Comparison of ENCODE assay signal across 2 cellular contexts in the genomic region with DNA sequence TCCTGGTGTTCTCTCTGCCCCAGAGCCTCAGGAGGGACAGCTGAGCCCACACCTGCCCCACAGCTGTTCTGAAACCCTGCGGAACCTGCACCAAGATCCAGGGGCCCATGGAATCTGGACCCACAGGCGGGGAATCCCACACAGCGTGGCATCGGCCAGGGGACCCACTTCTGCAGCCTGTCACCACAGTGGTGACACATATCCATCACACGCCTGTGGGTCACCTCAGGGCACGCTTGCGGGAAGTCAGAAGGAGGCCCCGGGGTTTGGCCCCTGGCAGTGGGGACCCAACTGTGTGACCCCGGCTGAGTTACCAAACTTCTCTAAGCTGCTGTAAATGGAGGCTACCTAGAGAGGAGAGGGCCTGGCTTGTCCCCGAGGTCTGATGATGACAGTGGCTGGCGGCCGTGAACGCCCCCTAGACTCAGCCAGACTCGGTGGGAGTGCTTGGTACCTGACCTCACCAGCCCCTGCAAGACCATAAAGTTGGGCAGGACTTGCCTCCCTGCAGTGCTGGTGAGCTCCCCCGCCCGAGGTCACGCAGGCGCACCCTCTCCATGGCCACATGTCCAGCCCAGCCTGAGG.
TF ChIP-seq lines count a peak whose summit lies in the region.

No MANE protein-coding gene starts in this region.

TF ChIP-seq in HEK293, 187 proteins besides CTCF, POLR2A, EP300 and RAD21:
- no peak for TF ChIP-seq ZNF791 (tag by site-specific recombination; IDR thresholded peaks at IDR 0.05)
- peak; percentile 17; the same call in 1 of the 2 replicates for TF ChIP-seq GLIS1 (tag by site-specific recombination; IDR thresholded peaks at IDR 0.05)

TF ChIP-seq in H1, 55 proteins besides CTCF, POLR2A, EP300 and RAD21:
- TF ChIP-seq TAF1 (IDR thresholded peaks at IDR 0.05; ENCODE audit: low read depth, low read length) = no peak
- TF ChIP-seq SUZ12 (IDR thresholded peaks at IDR 0.05; ENCODE audit: low read length) = no peak
- no peak for TF ChIP-seq RXRA (IDR thresholded peaks at IDR 0.05; ENCODE audit: insufficient read depth, low read depth, low read length)
- no peak for TF ChIP-seq CHD1 (IDR thresholded peaks at IDR 0.05; ENCODE audit: low read depth, low read length)
- TF ChIP-seq TAF7 (optimal IDR thresholded peaks at IDR 0.05; ENCODE audit: borderline replicate concordance, low read depth, low read length) = no peak
- no peak for TF ChIP-seq BACH1 (IDR thresholded peaks at IDR 0.05; ENCODE audit: low read length)
- TF ChIP-seq CEBPB (IDR thresholded peaks at IDR 0.05; ENCODE audit: low read depth, low read length) = no peak
- TF ChIP-seq ZNF274 (IDR thresholded peaks at IDR 0.05; ENCODE audit: borderline replicate concordance, extremely low read depth, low read length) = no peak
- no peak for TF ChIP-seq TBP (IDR thresholded peaks at IDR 0.05; ENCODE audit: low read depth, low read length)
- TF ChIP-seq, protein P1, sequence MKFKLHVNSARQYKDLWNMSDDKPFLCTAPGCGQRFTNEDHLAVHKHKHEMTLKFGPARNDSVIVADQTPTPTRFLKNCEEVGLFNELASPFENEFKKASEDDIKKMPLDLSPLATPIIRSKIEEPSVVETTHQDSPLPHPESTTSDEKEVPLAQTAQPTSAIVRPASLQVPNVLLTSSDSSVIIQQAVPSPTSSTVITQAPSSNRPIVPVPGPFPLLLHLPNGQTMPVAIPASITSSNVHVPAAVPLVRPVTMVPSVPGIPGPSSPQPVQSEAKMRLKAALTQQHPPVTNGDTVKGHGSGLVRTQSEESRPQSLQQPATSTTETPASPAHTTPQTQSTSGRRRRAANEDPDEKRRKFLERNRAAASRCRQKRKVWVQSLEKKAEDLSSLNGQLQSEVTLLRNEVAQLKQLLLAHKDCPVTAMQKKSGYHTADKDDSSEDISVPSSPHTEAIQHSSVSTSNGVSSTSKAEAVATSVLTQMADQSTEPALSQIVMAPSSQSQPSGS (IDR thresholded peaks at IDR 0.05; ENCODE audit: low read length) = no peak
- no peak for TF ChIP-seq KDM4A (IDR thresholded peaks at IDR 0.05; ENCODE audit: low read depth, low read length, severe bottlenecking)
- TF ChIP-seq, protein P2, sequence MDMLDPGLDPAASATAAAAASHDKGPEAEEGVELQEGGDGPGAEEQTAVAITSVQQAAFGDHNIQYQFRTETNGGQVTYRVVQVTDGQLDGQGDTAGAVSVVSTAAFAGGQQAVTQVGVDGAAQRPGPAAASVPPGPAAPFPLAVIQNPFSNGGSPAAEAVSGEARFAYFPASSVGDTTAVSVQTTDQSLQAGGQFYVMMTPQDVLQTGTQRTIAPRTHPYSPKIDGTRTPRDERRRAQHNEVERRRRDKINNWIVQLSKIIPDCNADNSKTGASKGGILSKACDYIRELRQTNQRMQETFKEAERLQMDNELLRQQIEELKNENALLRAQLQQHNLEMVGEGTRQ (IDR thresholded peaks at IDR 0.05; ENCODE audit: low read length) = no peak
- TF ChIP-seq SP2 (IDR thresholded peaks at IDR 0.05; ENCODE audit: low read length) = no peak
- TF ChIP-seq ASH2L (IDR thresholded peaks at IDR 0.05; ENCODE audit: low read length) = no peak
- no peak for TF ChIP-seq YY1 (IDR thresholded peaks at IDR 0.05; ENCODE audit: low read depth, low read length)
- no peak for TF ChIP-seq EGR1 (IDR thresholded peaks at IDR 0.05; ENCODE audit: borderline replicate concordance, low read depth, low read length)
- TF ChIP-seq, protein P3, sequence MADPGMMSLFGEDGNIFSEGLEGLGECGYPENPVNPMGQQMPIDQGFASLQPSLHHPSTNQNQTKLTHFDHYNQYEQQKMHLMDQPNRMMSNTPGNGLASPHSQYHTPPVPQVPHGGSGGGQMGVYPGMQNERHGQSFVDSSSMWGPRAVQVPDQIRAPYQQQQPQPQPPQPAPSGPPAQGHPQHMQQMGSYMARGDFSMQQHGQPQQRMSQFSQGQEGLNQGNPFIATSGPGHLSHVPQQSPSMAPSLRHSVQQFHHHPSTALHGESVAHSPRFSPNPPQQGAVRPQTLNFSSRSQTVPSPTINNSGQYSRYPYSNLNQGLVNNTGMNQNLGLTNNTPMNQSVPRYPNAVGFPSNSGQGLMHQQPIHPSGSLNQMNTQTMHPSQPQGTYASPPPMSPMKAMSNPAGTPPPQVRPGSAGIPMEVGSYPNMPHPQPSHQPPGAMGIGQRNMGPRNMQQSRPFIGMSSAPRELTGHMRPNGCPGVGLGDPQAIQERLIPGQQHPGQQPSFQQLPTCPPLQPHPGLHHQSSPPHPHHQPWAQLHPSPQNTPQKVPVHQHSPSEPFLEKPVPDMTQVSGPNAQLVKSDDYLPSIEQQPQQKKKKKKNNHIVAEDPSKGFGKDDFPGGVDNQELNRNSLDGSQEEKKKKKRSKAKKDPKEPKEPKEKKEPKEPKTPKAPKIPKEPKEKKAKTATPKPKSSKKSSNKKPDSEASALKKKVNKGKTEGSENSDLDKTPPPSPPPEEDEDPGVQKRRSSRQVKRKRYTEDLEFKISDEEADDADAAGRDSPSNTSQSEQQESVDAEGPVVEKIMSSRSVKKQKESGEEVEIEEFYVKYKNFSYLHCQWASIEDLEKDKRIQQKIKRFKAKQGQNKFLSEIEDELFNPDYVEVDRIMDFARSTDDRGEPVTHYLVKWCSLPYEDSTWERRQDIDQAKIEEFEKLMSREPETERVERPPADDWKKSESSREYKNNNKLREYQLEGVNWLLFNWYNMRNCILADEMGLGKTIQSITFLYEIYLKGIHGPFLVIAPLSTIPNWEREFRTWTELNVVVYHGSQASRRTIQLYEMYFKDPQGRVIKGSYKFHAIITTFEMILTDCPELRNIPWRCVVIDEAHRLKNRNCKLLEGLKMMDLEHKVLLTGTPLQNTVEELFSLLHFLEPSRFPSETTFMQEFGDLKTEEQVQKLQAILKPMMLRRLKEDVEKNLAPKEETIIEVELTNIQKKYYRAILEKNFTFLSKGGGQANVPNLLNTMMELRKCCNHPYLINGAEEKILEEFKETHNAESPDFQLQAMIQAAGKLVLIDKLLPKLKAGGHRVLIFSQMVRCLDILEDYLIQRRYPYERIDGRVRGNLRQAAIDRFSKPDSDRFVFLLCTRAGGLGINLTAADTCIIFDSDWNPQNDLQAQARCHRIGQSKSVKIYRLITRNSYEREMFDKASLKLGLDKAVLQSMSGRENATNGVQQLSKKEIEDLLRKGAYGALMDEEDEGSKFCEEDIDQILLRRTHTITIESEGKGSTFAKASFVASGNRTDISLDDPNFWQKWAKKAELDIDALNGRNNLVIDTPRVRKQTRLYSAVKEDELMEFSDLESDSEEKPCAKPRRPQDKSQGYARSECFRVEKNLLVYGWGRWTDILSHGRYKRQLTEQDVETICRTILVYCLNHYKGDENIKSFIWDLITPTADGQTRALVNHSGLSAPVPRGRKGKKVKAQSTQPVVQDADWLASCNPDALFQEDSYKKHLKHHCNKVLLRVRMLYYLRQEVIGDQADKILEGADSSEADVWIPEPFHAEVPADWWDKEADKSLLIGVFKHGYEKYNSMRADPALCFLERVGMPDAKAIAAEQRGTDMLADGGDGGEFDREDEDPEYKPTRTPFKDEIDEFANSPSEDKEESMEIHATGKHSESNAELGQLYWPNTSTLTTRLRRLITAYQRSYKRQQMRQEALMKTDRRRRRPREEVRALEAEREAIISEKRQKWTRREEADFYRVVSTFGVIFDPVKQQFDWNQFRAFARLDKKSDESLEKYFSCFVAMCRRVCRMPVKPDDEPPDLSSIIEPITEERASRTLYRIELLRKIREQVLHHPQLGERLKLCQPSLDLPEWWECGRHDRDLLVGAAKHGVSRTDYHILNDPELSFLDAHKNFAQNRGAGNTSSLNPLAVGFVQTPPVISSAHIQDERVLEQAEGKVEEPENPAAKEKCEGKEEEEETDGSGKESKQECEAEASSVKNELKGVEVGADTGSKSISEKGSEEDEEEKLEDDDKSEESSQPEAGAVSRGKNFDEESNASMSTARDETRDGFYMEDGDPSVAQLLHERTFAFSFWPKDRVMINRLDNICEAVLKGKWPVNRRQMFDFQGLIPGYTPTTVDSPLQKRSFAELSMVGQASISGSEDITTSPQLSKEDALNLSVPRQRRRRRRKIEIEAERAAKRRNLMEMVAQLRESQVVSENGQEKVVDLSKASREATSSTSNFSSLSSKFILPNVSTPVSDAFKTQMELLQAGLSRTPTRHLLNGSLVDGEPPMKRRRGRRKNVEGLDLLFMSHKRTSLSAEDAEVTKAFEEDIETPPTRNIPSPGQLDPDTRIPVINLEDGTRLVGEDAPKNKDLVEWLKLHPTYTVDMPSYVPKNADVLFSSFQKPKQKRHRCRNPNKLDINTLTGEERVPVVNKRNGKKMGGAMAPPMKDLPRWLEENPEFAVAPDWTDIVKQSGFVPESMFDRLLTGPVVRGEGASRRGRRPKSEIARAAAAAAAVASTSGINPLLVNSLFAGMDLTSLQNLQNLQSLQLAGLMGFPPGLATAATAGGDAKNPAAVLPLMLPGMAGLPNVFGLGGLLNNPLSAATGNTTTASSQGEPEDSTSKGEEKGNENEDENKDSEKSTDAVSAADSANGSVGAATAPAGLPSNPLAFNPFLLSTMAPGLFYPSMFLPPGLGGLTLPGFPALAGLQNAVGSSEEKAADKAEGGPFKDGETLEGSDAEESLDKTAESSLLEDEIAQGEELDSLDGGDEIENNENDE (IDR thresholded peaks at IDR 0.05; ENCODE audit: insufficient replicate concordance, low read length) = no peak
